Comparison of ENCODE assay signal across 24 cellular contexts in genomic region chr12:102438047-102438822, GRCh38. TPM values are rescaled to one million over a fixed set of nuclear protein-coding genes. Genes with fewer than 3 reads are reported as not detected.
A peak's percentile ranks its signal among the peaks of the same experiment; 100 is the strongest.
DNase-seq lines count a peak whose midpoint lies in the region; ATAC-seq and TF ChIP-seq lines count a peak whose summit lies in the region.
"Had no signal": no experiment of that assay in that cellular context is flagged by ENCODE, and none has a peak within 500 bp of the region (broad histone marks: within the 10 kb centered on the region; RNA-seq: fewer than 3 reads in every experiment).

No MANE protein-coding gene starts in this region.

- no peaks in the 10 kb centered on the region for H4K20me1 ChIP-seq in smooth muscle cell (ENCODE audit: low read depth)

- H3K9ac ChIP-seq in endodermal cell (ENCODE audit: extremely low read depth, low read length, poor library complexity, severe bottlenecking), result no peak overlapping the region
- no peak overlapping the region for H3K9ac ChIP-seq in smooth muscle cell (ENCODE audit: low read depth)

- H3K4me3 Mint-ChIP-seq in Caco-2 (ENCODE audit: unreplicated experiment), result no peak overlapping the region
- no peak overlapping the region for H3K4me3 Mint-ChIP-seq in endodermal cell
- no peak overlapping the region for H3K4me3 Mint-ChIP-seq in activated naive CD8-positive, alpha-beta T cell treated with anti-CD3 and anti-CD28 coated beads for 36 hours
- H3K4me3 Mint-ChIP-seq: central memory CD8-positive, alpha-beta T cell; H9; T-helper 2 cell treated with Interferon-gamma antibody and Interleukin-4, amounts not matched to agents 5 μg/mL and 100 μg/mL, for 36 hours had no signal

- no peak for DNase-seq in Caco-2
- DNase-seq in M059J (ENCODE audit: low read depth), result peak; percentile 65
- no peak for DNase-seq in endodermal cell
- no peak for DNase-seq in smooth muscle cell (lab: John Stamatoyannopoulos, UW; ENCODE audit: unreplicated experiment)
- no peak for DNase-seq in activated naive CD8-positive, alpha-beta T cell treated with anti-CD3 and anti-CD28 coated beads for 36 hours
- DNase-seq: activated CD4-positive, alpha-beta T cell treated with anti-CD3 and anti-CD28 coated beads, Interleukin-2, amount 50 U/mL, for 48 hours; activated T-cell treated with anti-CD3 and anti-CD28 coated beads for 4 hours; amniotic stem cell; H9; lower lobe of right lung; MG63; NCI-H1417 treated with DMSO at 0.1 percent for 48 hours; NCI-H2107; NCI-H524; Peyer's patch; testis had no signal

- POLR2A ChIA-PET in Caco-2 (lab: Charles Lee), result no interaction called here

- H3K79me2 ChIP-seq in smooth muscle cell (ENCODE audit: low read depth), result no peaks in the 10 kb centered on the region

- H3K27me3 Mint-ChIP-seq in Caco-2 (ENCODE audit: insufficient read depth, unreplicated experiment) (no peaks in the 10 kb centered on the region), endodermal cell (ENCODE audit: insufficient read depth) (peaks cover 2% of the 10 kb centered on the region)
- H3K27me3 Mint-ChIP-seq in activated naive CD8-positive, alpha-beta T cell treated with anti-CD3 and anti-CD28 coated beads for 36 hours, result peaks cover 42% of the 10 kb centered on the region

- H3K27ac Mint-ChIP-seq in Caco-2 (ENCODE audit: unreplicated experiment), result peak overlapping the region; percentile 33
- no peak overlapping the region for H3K27ac Mint-ChIP-seq in endodermal cell
- no peak overlapping the region for H3K27ac Mint-ChIP-seq in activated naive CD8-positive, alpha-beta T cell treated with anti-CD3 and anti-CD28 coated beads for 36 hours
- H3K27ac Mint-ChIP-seq: H9; T-helper 2 cell treated with Interferon-gamma antibody and Interleukin-4, amounts not matched to agents 5 μg/mL and 100 μg/mL, for 36 hours had no signal

- H3K9me3 Mint-ChIP-seq in Caco-2 (ENCODE audit: unreplicated experiment) (peaks cover 11% of the 10 kb centered on the region), endodermal cell (no peaks in the 10 kb centered on the region)
- no peaks in the 10 kb centered on the region for H3K9me3 Mint-ChIP-seq in activated naive CD8-positive, alpha-beta T cell treated with anti-CD3 and anti-CD28 coated beads for 36 hours
- H3K9me3 Mint-ChIP-seq: central memory CD8-positive, alpha-beta T cell; H9; T-helper 2 cell treated with Interferon-gamma antibody and Interleukin-4, amounts not matched to agents 5 μg/mL and 100 μg/mL, for 36 hours had no signal

- peak overlapping the region; percentile 27 for H3K27ac ChIP-seq in endodermal cell (ENCODE audit: low read depth, low read length)
- no peak overlapping the region for H3K27ac ChIP-seq in smooth muscle cell (ENCODE audit: low read depth)
- H3K27ac ChIP-seq: lower lobe of right lung, neutrophil, Peyer's patch, prostate gland, testis had no signal

- H3K27me3 ChIP-seq in Caco-2 (replicated peaks; ENCODE audit: control insufficient read depth, insufficient read depth, low read length), result no peaks in the 10 kb centered on the region
- no peaks in the 10 kb centered on the region for H3K27me3 ChIP-seq in endodermal cell (ENCODE audit: control insufficient read depth, insufficient read depth, low read length, poor library complexity, severe bottlenecking)
- no peaks in the 10 kb centered on the region for H3K27me3 ChIP-seq in smooth muscle cell (ENCODE audit: low read depth)
- H3K27me3 ChIP-seq: MG63, neutrophil, Peyer's patch, testis had no signal

- no peaks in the 10 kb centered on the region for H3K36me3 Mint-ChIP-seq in Caco-2 (ENCODE audit: insufficient read depth, unreplicated experiment)
- H3K36me3 Mint-ChIP-seq in endodermal cell (ENCODE audit: low read depth), result no peaks in the 10 kb centered on the region
- H3K36me3 Mint-ChIP-seq in activated naive CD8-positive, alpha-beta T cell treated with anti-CD3 and anti-CD28 coated beads for 36 hours, result no peaks in the 10 kb centered on the region

- no peaks in the 10 kb centered on the region for H3F3A ChIP-seq in smooth muscle cell (ENCODE audit: low read depth)

- no peak for ATAC-seq in HG03025 (IDR thresholded peaks at IDR 0.05; ENCODE audit: low FRiP score, unreplicated experiment)
- ATAC-seq in HG02981 (IDR thresholded peaks at IDR 0.05; ENCODE audit: unreplicated experiment), result no peak
- ATAC-seq: esophagus mucosa, lower lobe of right lung had no signal

- H2AFZ ChIP-seq in smooth muscle cell (ENCODE audit: low read depth), result peak overlapping the region; percentile 57

- no peak for TF ChIP-seq CTCF in Caco-2 (IDR thresholded peaks at IDR 0.05; ENCODE audit: insufficient read depth in 1 of 2, low read depth in 1 of 2, low read length in 1 of 2, severe bottlenecking in 1 of 2, unreplicated experiment in 1 of 2)
- no peak for TF ChIP-seq CTCF in endodermal cell (conservative IDR thresholded peaks at IDR 0.05)
- no peak for TF ChIP-seq CTCF in smooth muscle cell (IDR thresholded peaks at IDR 0.05; ENCODE audit: borderline replicate concordance, insufficient read depth, poor library complexity, severe bottlenecking)

- peaks cover 29% of the 10 kb centered on the region for H3K4me1 ChIP-seq in Caco-2
- no peaks in the 10 kb centered on the region for H3K4me1 ChIP-seq in endodermal cell (ENCODE audit: control insufficient read depth, insufficient read depth, low read length)
- H3K4me1 ChIP-seq in smooth muscle cell (ENCODE audit: low read depth), result no peaks in the 10 kb centered on the region
- H3K4me1 ChIP-seq: lower lobe of right lung, Peyer's patch, prostate gland had no signal

- peak overlapping the region; percentile 58 for H3K4me2 ChIP-seq in smooth muscle cell

- H3K36me3 ChIP-seq in Caco-2 (ENCODE audit: control insufficient read depth, insufficient read depth, low read length) (no peaks in the 10 kb centered on the region), endodermal cell (ENCODE audit: control insufficient read depth, insufficient read depth, low read length) (no peaks in the 10 kb centered on the region), smooth muscle cell (ENCODE audit: low read depth) (no peaks in the 10 kb centered on the region)
- H3K36me3 ChIP-seq: lower lobe of right lung, MG63, neutrophil, Peyer's patch, prostate gland had no signal

- no TSS peak for BruUV-seq in Caco-2 (replicated peaks; lab: Mats Ljungman, UMichigan)

- WGBS in endodermal cell (ENCODE audit: insufficient coverage in 1 of 2, insufficient read length in 1 of 2), 2 experiments, result 82 to 93% methylated on average over 8 to 11 of the region's 11 CpGs
- 51% methylated on average over 11 of the region's 11 CpGs for WGBS in smooth muscle cell (ENCODE audit: low lambda C conversion rate)

- H3K9me3 ChIP-seq in Caco-2, result no peaks in the 10 kb centered on the region
- no peaks in the 10 kb centered on the region for H3K9me3 ChIP-seq in endodermal cell (ENCODE audit: control insufficient read depth, low read length)
- H3K9me3 ChIP-seq in smooth muscle cell (replicated peaks; ENCODE audit: low read depth), result no peaks in the 10 kb centered on the region
- H3K9me3 ChIP-seq: lower lobe of right lung, MG63, neutrophil, Peyer's patch, prostate gland, testis had no signal

- CTCF ChIA-PET in Caco-2 (lab: Charles Lee), result interaction anchor here (0.6 kb wide), 1 partner anchor 33 kb away, joined by 3 read pairs; no protein-coding TSS in a partner anchor

- intact Hi-C loops in Caco-2 (cut with micrococcal nuclease; ENCODE audit: unreplicated experiment), result no loop called here

- H3K4me1 Mint-ChIP-seq in Caco-2 (ENCODE audit: low read depth, unreplicated experiment), result peaks cover 11% of the 10 kb centered on the region
- H3K4me1 Mint-ChIP-seq in endodermal cell, result no peaks in the 10 kb centered on the region
- peaks cover 9% of the 10 kb centered on the region for H3K4me1 Mint-ChIP-seq in activated naive CD8-positive, alpha-beta T cell treated with anti-CD3 and anti-CD28 coated beads for 36 hours
- H3K4me1 Mint-ChIP-seq: central memory CD8-positive, alpha-beta T cell; H9 had no signal

- H3K4me3 ChIP-seq in Caco-2 (ENCODE audit: low read depth, low read length) (no peak overlapping the region), endodermal cell (ENCODE audit: low read length) (no peak overlapping the region), smooth muscle cell (no peak overlapping the region)
- H3K4me3 ChIP-seq: lower lobe of right lung, MG63, Peyer's patch, prostate gland, SK-N-MC, testis had no signal

RNA-seq across cellular contexts. Expression of gene IGF1, which starts 42.1 kb away (rescaled TPM):
- total RNA-seq in Caco-2 (2022), result 1.5 and 2.3 TPM in 2 replicates
- not detected in 2 replicates for total RNA-seq in M059J (2014; rRNA removed; shearing (Covaris generic))
- not detected for total RNA-seq in endodermal cell
- polyA plus RNA-seq in endodermal cell (2013, experiment 1 of 2), result 0.82 TPM
- 0.50 TPM for polyA plus RNA-seq in endodermal cell (2013, experiment 2 of 2)
- 5.3 and 8.9 TPM in 2 replicates for total RNA-seq in smooth muscle cell
- polyA plus RNA-seq in smooth muscle cell, result 1.3 and 10.0 TPM in 2 replicates
- 1 to 10 TPM; 2.1 to 2.3 TPM for total RNA-seq in activated naive CD8-positive, alpha-beta T cell treated with anti-CD3 and anti-CD28 coated beads for 36 hours
- total RNA-seq: H9 had no signal
